16 cellular contexts compared by ENCODE assay signal in the genomic region with DNA sequence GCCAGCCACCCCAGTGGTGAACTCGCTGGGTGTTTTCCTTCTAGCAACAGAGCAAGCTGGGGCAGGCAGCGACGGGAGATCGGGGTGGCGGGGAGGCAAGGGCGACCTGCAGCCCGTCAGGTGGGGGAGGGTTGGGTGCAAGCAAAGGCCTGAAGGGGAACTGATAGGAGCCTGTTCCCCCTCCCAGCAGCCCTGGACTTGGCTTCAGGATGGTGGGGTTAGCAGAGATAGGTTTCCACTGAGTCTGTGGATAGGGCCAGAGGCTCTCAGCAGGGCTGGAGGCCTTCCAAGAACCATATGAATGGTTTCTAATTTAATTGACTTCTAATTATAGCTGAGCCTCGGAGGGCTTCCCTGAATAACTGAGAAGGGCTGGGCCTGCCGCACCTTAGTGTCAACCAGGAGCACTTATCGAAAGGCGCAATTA. TPM values are rescaled to one million over a fixed set of nuclear protein-coding genes. Genes with fewer than 3 reads are reported as not detected.
DNase-seq lines count a peak whose midpoint lies in the region; ATAC-seq and TF ChIP-seq lines count a peak whose summit lies in the region.
"Had no signal": no experiment of that assay in that cellular context is flagged by ENCODE, and none has a peak within 500 bp of the region (broad histone marks: within the 10 kb centered on the region; RNA-seq: fewer than 3 reads in every experiment).

No MANE protein-coding gene starts in this region.

- H3K4me1 ChIP-seq in prostate gland (replicated peaks) = no peaks in the 10 kb centered on the region

- no peak overlapping the region for H3K27ac ChIP-seq in prostate gland
- H3K27ac ChIP-seq: coronary artery, GM23248, Peyer's patch had no signal

- H3K27me3 ChIP-seq in prostate gland (replicated peaks; ENCODE audit: insufficient read depth) = no peaks in the 10 kb centered on the region
- H3K27me3 ChIP-seq: Peyer's patch had no signal

- intact Hi-C loops in prostate gland (cut with DNase I) = no loop called here

- no peak overlapping the region for H3K4me3 ChIP-seq in prostate gland
- H3K4me3 ChIP-seq: coronary artery, GM23248, lung, Peyer's patch, smooth muscle cell had no signal

- no peaks in the 10 kb centered on the region for H3K36me3 ChIP-seq in prostate gland
- H3K36me3 ChIP-seq: Peyer's patch had no signal

- ATAC-seq in esophagus mucosa = peak; percentile 80
- ATAC-seq in HG03354 (IDR thresholded peaks at IDR 0.05; ENCODE audit: poor library complexity, severe bottlenecking, unreplicated experiment) = no peak

- no peak for TF ChIP-seq POLR2A in prostate gland (IDR thresholded peaks at IDR 0.05)

- WGBS in prostate gland = 59% methylated on average over 11 of the region's 11 CpGs

- no peaks in the 10 kb centered on the region for H3K9me3 ChIP-seq in prostate gland
- H3K9me3 ChIP-seq: Peyer's patch had no signal

- DNase-seq in NCI-H2081 (lab: John Stamatoyannopoulos, UW) (peak; percentile 61 to 83), NCI-H2081 treated with DMSO at 0.1 percent for 48 hours (lab: John Stamatoyannopoulos, UW) (no peak), NCI-H748 (lab: John Stamatoyannopoulos, UW; ENCODE audit: unreplicated experiment) (peak; percentile 92), prostate gland (ENCODE audit: low spot score) (peak; percentile 71)
- DNase-seq in activated CD4-positive, alpha-beta T cell treated with anti-CD3 and anti-CD28 coated beads for 4 hours = no peak
- no peak for DNase-seq in activated CD8-positive, alpha-beta memory T cell treated with anti-CD3 and anti-CD28 coated beads, Interleukin-2, amount 50 U/mL, for 48 hours
- DNase-seq: activated CD4-positive, alpha-beta T cell treated with anti-CD3 and anti-CD28 coated beads, Interleukin-2, amount 50 U/mL, for 1 hour; CD8-positive, alpha-beta memory T cell; GM23248; KBM-7 had no signal

- TF ChIP-seq CTCF in prostate gland (IDR thresholded peaks at IDR 0.05) = no peak

RNA-seq across cellular contexts. Expression of a gene that starts 55.3 kb away (rescaled TPM):
- total RNA-seq in esophagus mucosa (4.8 TPM), prostate gland (under 1 TPM; 0.46 to 0.68 TPM)
- total RNA-seq: GM23248 had no signal

Comparison
In these comparisons a context has a peak if more than half of its experiments do, and no peak if none do; other contexts are left out.
1. DNase-seq: peak in NCI-H2081 (2 of 2), NCI-H748 (single experiment) and prostate gland (single experiment); none in NCI-H2081 treated with DMSO at 0.1 percent for 48 hours (single experiment), activated CD4-positive, alpha-beta T cell treated with anti-CD3 and anti-CD28 coated beads for 4 hours (0 of 2) and activated CD8-positive, alpha-beta memory T cell treated with anti-CD3 and anti-CD28 coated beads, Interleukin-2, amount 50 U/mL, for 48 hours (single experiment).